Comparison of ENCODE assay signal across 9 cellular contexts in genomic region chr17:80872999-80873951, GRCh38.
DNase-seq lines count a peak whose midpoint lies in the region; ATAC-seq and TF ChIP-seq lines count a peak whose summit lies in the region.
"Had no signal": no experiment of that assay in that cellular context is flagged by ENCODE, and none has a peak within 500 bp of the region (broad histone marks: within the 10 kb centered on the region; RNA-seq: fewer than 3 reads in every experiment).

No MANE protein-coding gene starts in this region.

- WGBS in right cardiac atrium, result 58% methylated on average over 20 of the region's 20 CpGs

- POLR2A ChIA-PET in activated CD4-positive, alpha-beta T cell treated with anti-CD3 and anti-CD28 coated beads, Interleukin-2, amount 10 ng/mL, durations not matched to agents 7 days and 5 days (lab: Charles Lee), result interaction anchor here (0.6 kb wide), 1 partner anchor 146 kb away, joined by 6 read pairs; no protein-coding TSS in a partner anchor
- POLR2A ChIA-PET in WTC11 (lab: Charles Lee), result no interaction called here

- no peak overlapping the region for H3K4me3 ChIP-seq in right cardiac atrium (ENCODE audit: low read length)

- BruUV-seq in Calu3 (replicated peaks; lab: Mats Ljungman, UMichigan), result no TSS peak

- no peaks in the 10 kb centered on the region for H3K27me3 ChIP-seq in right cardiac atrium (ENCODE audit: control insufficient read depth, insufficient read depth)

- ATAC-seq in WTC11 (peak; percentile 91), right cardiac atrium (peak; percentile 72 to 74), sciatic nerve (peak; percentile 79), HG03159 (IDR thresholded peaks at IDR 0.05; ENCODE audit: unreplicated experiment) (no peak)

- H3K27ac ChIP-seq in right cardiac atrium (ENCODE audit: low read length), result no peak overlapping the region

- DNase-seq in activated CD4-positive, alpha-beta T cell treated with anti-CD3 and anti-CD28 coated beads, Interleukin-2, amount 10 ng/mL, durations not matched to agents 7 days and 5 days, result no peak
- no peak for DNase-seq in activated CD4-positive, alpha-beta T cell treated with anti-CD3 and anti-CD28 coated beads for 48 hours
- DNase-seq in WTC11 (ENCODE audit: low spot score) (peak; percentile 68), right cardiac atrium (peak in 2 of 3 donors; percentile 62 to 65), sciatic nerve (ENCODE audit: low spot score) (peak; percentile 51), Calu3 (no peak), cerebellum (ENCODE audit: low spot score) (no peak)
- DNase-seq: NCI-H524 treated with DMSO at 0.1 percent for 48 hours had no signal

- CTCF ChIA-PET in activated CD4-positive, alpha-beta T cell treated with anti-CD3 and anti-CD28 coated beads, Interleukin-2, amount 10 ng/mL, durations not matched to agents 7 days and 5 days (lab: Charles Lee), result interaction anchor here (0.6 to 2.3 kb wide), 6 partner anchors 11 to 26 kb away, joined by 3 to 7 read pairs (median 3); no protein-coding TSS in a partner anchor
- CTCF ChIA-PET in WTC11 (lab: Charles Lee) (interaction anchor here (0.6 to 3.7 kb wide), 11 partner anchors 11 to 446 kb away, joined by 3 to 28 read pairs (median 4); no protein-coding TSS in a partner anchor), Calu3 (lab: Charles Lee) (no interaction called here)

- no peak overlapping the region for H3K4me3 Mint-ChIP-seq in activated CD4-positive, alpha-beta T cell treated with anti-CD3 and anti-CD28 coated beads, Interleukin-2, amount 10 ng/mL, durations not matched to agents 7 days and 5 days
- H3K4me3 Mint-ChIP-seq in WTC11, result peak overlapping the region; percentile 14; the same call in 1 of the 2 replicates
- H3K4me3 Mint-ChIP-seq in Calu3 (ENCODE audit: low read depth, unreplicated experiment), result no peak overlapping the region

- H3K27me3 Mint-ChIP-seq in activated CD4-positive, alpha-beta T cell treated with anti-CD3 and anti-CD28 coated beads, Interleukin-2, amount 10 ng/mL, durations not matched to agents 7 days and 5 days, result no peaks in the 10 kb centered on the region
- H3K27me3 Mint-ChIP-seq in WTC11 (ENCODE audit: low read depth) (no peaks in the 10 kb centered on the region), Calu3 (ENCODE audit: unreplicated experiment) (no peaks in the 10 kb centered on the region)

- peak overlapping the region; percentile 70 for H3K27ac Mint-ChIP-seq in activated CD4-positive, alpha-beta T cell treated with anti-CD3 and anti-CD28 coated beads, Interleukin-2, amount 10 ng/mL, durations not matched to agents 7 days and 5 days
- peak overlapping the region; percentile 95 for H3K27ac Mint-ChIP-seq in WTC11
- no peak overlapping the region for H3K27ac Mint-ChIP-seq in Calu3 (ENCODE audit: unreplicated experiment)

- peaks cover 83% of the 10 kb centered on the region for H3K4me1 Mint-ChIP-seq in activated CD4-positive, alpha-beta T cell treated with anti-CD3 and anti-CD28 coated beads, Interleukin-2, amount 10 ng/mL, durations not matched to agents 7 days and 5 days
- peaks cover 32% of the 10 kb centered on the region for H3K4me1 Mint-ChIP-seq in WTC11
- no peaks in the 10 kb centered on the region for H3K4me1 Mint-ChIP-seq in Calu3 (ENCODE audit: low read depth, unreplicated experiment)

- TF ChIP-seq CTCF in WTC11 (IDR thresholded peaks at IDR 0.05) (no peak), Calu3 (IDR thresholded peaks at IDR 0.05; ENCODE audit: unreplicated experiment) (no peak)

- H3K9me3 Mint-ChIP-seq in activated CD4-positive, alpha-beta T cell treated with anti-CD3 and anti-CD28 coated beads, Interleukin-2, amount 10 ng/mL, durations not matched to agents 7 days and 5 days, result peaks cover 2% of the 10 kb centered on the region
- H3K9me3 Mint-ChIP-seq in WTC11 (no peaks in the 10 kb centered on the region), Calu3 (ENCODE audit: low read depth, unreplicated experiment) (no peaks in the 10 kb centered on the region)

- intact Hi-C loops in right cardiac atrium (cut with DNase I) (loop anchor here in 3 of 4 donors (5.0 to 10.0 kb wide), 2 partner anchors 89 to 92 kb away; no protein-coding TSS in a partner anchor), sciatic nerve (cut with DNase I) (no loop called here), Calu3 (cut with micrococcal nuclease; ENCODE audit: unreplicated experiment) (no loop called here)

- peaks cover 20% of the 10 kb centered on the region for H3K4me1 ChIP-seq in right cardiac atrium (ENCODE audit: control insufficient read depth, insufficient read depth, low read length)

- peaks cover 52% of the 10 kb centered on the region for H3K36me3 Mint-ChIP-seq in activated CD4-positive, alpha-beta T cell treated with anti-CD3 and anti-CD28 coated beads, Interleukin-2, amount 10 ng/mL, durations not matched to agents 7 days and 5 days (ENCODE audit: low read depth)
- H3K36me3 Mint-ChIP-seq in WTC11, result peaks cover 9% of the 10 kb centered on the region
- H3K36me3 Mint-ChIP-seq in Calu3 (ENCODE audit: insufficient read depth, unreplicated experiment), result peaks cover 8% of the 10 kb centered on the region

- no peaks in the 10 kb centered on the region for H3K9me3 ChIP-seq in right cardiac atrium (ENCODE audit: control insufficient read depth, low read length)

TF ChIP-seq in WTC11, 78 proteins besides CTCF, POLR2A, EP300 and RAD21:
- peak; percentile 36; the same call in 1 of the 2 replicates for TF ChIP-seq ZNF121 (CRISPR knock-in tag; IDR thresholded peaks at IDR 0.05)
- 0 out of 2 replicates have a peak, but pooled peaks have one; percentile 25 for TF ChIP-seq FOXK1 (CRISPR knock-in tag; IDR thresholded peaks at IDR 0.05)
- TF ChIP-seq NR3C1 (CRISPR knock-in tag; conservative IDR thresholded peaks at IDR 0.05; ENCODE audit: low read depth), result no peak
- TF ChIP-seq ZNF512 (CRISPR knock-in tag; IDR thresholded peaks at IDR 0.05; ENCODE audit: borderline replicate concordance), result no peak
- TF ChIP-seq NFE2L1 (CRISPR knock-in tag; IDR thresholded peaks at IDR 0.05), result peak; percentile 83
- TF ChIP-seq FOXP1 (CRISPR knock-in tag; IDR thresholded peaks at IDR 0.05; ENCODE audit: borderline replicate concordance), result no peak
- TF ChIP-seq ZNF281 (CRISPR knock-in tag; IDR thresholded peaks at IDR 0.05), result no peak
- peak; percentile 62; the same call in 1 of the 2 replicates for TF ChIP-seq TEAD1 (CRISPR knock-in tag; IDR thresholded peaks at IDR 0.05)
- no peak for TF ChIP-seq CREB1 (CRISPR knock-in tag; IDR thresholded peaks at IDR 0.05)
- no peak for TF ChIP-seq IRF1 (CRISPR knock-in tag; IDR thresholded peaks at IDR 0.05)
- no peak for TF ChIP-seq ATF6 (CRISPR knock-in tag; IDR thresholded peaks at IDR 0.05)

Comparison
In these comparisons a context has a peak if more than half of its experiments do, and no peak if none do; other contexts are left out.
1. DNase-seq: peak in WTC11 (single experiment), right cardiac atrium (2 of 3) and sciatic nerve (single experiment); none in activated CD4-positive, alpha-beta T cell treated with anti-CD3 and anti-CD28 coated beads, Interleukin-2, amount 10 ng/mL, durations not matched to agents 7 days and 5 days (single experiment), activated CD4-positive, alpha-beta T cell treated with anti-CD3 and anti-CD28 coated beads for 48 hours (single experiment), Calu3 (single experiment) and cerebellum (single experiment).
2. intact Hi-C loops: an anchor here in right cardiac atrium (5.0 to 10.0 kb wide); none called in sciatic nerve and Calu3.